ENCODE assay signal across 15 cellular contexts in the genomic region with DNA sequence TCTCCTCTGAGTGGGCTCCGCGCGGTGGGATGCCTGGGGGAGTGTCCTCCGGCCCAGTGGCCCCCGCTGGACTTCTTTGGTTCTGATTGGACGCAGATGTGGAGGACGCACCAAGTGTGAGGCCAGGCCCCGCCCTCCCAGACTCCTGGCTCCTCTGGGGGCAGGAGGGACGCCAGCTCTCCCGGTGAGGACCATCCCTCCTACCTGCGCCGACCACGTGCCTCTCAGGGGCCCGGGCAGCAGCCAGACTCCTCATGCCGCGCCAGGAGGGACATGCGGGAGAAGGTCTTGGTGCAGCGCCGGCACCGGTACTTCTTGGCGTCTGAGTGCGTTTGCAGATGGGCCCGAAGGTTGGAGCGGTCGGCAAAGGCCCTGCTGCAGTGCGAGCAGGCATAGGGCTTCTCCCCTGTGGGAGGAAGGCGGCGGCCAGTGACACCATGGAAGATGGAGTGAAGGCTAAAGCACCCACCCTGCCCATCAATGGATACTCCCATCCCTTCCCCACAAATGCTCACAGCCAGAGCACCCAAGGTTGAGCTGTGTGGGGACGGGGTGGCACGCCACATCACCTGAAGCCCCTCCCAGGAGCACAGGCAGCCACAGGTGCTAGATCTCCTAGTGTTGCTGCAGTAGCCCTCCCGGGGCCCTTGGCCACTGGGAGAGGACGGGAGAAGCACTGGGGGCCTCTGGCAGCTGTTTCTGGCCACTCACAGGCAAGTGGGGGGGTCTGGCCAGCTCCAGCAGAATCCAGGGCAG.
"Had no signal": no experiment of that assay in that cellular context is flagged by ENCODE, and none has a peak within 500 bp of the region (broad histone marks: within the 10 kb centered on the region; RNA-seq: fewer than 3 reads in every experiment).

No MANE protein-coding gene starts in this region.

- H3K4me1 ChIP-seq: body of pancreas had no signal

- H3K36me3 ChIP-seq: right atrium auricular region, suprapubic skin had no signal

- H3K4me3 ChIP-seq: body of pancreas, gastroesophageal sphincter, right atrium auricular region, suprapubic skin had no signal

- H3K36me3 Mint-ChIP-seq: activated naive CD8-positive, alpha-beta T cell treated with anti-CD3 and anti-CD28 coated beads for 36 hours; type B pancreatic cell had no signal

- H3K27me3 ChIP-seq: body of pancreas, neutrophil had no signal

- H3K27me3 Mint-ChIP-seq: activated CD4-positive, alpha-beta T cell treated with anti-CD3 and anti-CD28 coated beads, Interleukin-2, amount 10 ng/mL, durations not matched to agents 7 days and 5 days; activated naive CD8-positive, alpha-beta T cell treated with anti-CD3 and anti-CD28 coated beads for 36 hours; naive thymus-derived CD8-positive, alpha-beta T cell; stimulated activated naive CD8-positive, alpha-beta T cell treated with anti-CD3 and anti-CD28 coated beads, Interleukin-15, Interleukin-2, amounts not matched to agents 100 ng/mL and 50 ng/mL, for 24 hours had no signal

- H3K9me3 ChIP-seq: body of pancreas, gastroesophageal sphincter, neutrophil, right atrium auricular region, suprapubic skin had no signal

- DNase-seq: activated CD4-positive, alpha-beta T cell treated with anti-CD3 and anti-CD28 coated beads, Interleukin-2, amount 10 ng/mL, durations not matched to agents 7 days and 5 days; activated CD8-positive, alpha-beta memory T cell treated with anti-CD3 and anti-CD28 coated beads for 24 hours; activated naive CD8-positive, alpha-beta T cell treated with anti-CD3 and anti-CD28 coated beads for 36 hours; amygdala; body of pancreas; caudate nucleus; left ventricle myocardium superior; mesenchymal stem cell; naive thymus-derived CD8-positive, alpha-beta T cell had no signal

- H3K4me3 Mint-ChIP-seq: activated CD4-positive, alpha-beta T cell treated with anti-CD3 and anti-CD28 coated beads, Interleukin-2, amount 10 ng/mL, durations not matched to agents 7 days and 5 days; activated naive CD8-positive, alpha-beta T cell treated with anti-CD3 and anti-CD28 coated beads for 36 hours; naive thymus-derived CD8-positive, alpha-beta T cell; stimulated activated naive CD8-positive, alpha-beta T cell treated with anti-CD3 and anti-CD28 coated beads, Interleukin-15, Interleukin-2, amounts not matched to agents 100 ng/mL and 50 ng/mL, for 24 hours; type B pancreatic cell had no signal

- H3K27ac Mint-ChIP-seq: activated CD4-positive, alpha-beta T cell treated with anti-CD3 and anti-CD28 coated beads, Interleukin-2, amount 10 ng/mL, durations not matched to agents 7 days and 5 days; activated naive CD8-positive, alpha-beta T cell treated with anti-CD3 and anti-CD28 coated beads for 36 hours; stimulated activated naive CD8-positive, alpha-beta T cell treated with anti-CD3 and anti-CD28 coated beads, Interleukin-15, Interleukin-2, amounts not matched to agents 100 ng/mL and 50 ng/mL, for 24 hours; type B pancreatic cell had no signal

- H3K9me3 Mint-ChIP-seq: activated CD4-positive, alpha-beta T cell treated with anti-CD3 and anti-CD28 coated beads, Interleukin-2, amount 10 ng/mL, durations not matched to agents 7 days and 5 days; activated naive CD8-positive, alpha-beta T cell treated with anti-CD3 and anti-CD28 coated beads for 36 hours; naive thymus-derived CD8-positive, alpha-beta T cell; stimulated activated naive CD8-positive, alpha-beta T cell treated with anti-CD3 and anti-CD28 coated beads, Interleukin-15, Interleukin-2, amounts not matched to agents 100 ng/mL and 50 ng/mL, for 24 hours; type B pancreatic cell had no signal

- H3K27ac ChIP-seq: body of pancreas, gastroesophageal sphincter, neutrophil, right atrium auricular region, suprapubic skin had no signal
